In the genomic region with DNA sequence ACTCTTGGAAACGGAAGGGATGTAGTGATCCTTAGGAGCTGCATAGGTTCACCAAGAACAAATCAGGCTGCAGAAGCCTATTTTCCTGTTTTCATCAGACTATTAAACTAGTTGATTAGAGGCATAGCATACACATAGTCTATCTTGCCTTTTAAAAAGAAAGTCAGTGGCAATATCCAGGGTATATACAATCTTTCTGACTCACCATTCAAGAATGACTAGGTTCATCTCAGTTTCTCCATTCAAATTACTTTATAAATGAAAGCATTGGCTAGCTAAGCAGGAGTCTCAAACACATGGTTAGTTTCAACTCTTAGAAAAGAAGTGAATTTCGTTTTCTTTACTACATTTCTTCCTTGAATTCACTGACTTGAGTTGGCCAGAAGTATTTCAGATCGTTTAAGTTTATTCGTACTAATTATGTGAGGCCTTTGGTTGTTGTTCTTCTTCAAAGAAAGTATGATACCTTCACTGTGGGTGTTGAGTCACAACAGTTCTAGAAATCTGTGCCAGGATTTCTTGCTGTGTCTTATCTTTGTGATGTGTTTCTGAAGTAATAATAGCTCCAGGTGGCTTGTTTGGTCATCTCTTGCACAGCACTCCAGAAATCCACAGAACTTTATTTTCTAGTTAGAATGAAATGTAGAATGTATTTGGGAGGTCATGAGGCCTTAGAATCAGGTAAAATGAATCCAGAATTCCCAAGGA, we compare ENCODE assay signal across 2 cellular contexts.
TF ChIP-seq lines count a peak whose summit lies in the region.

No MANE protein-coding gene starts in this region.

TF ChIP-seq in HCT116, 20 proteins besides CTCF, POLR2A, EP300 and RAD21:
- TF ChIP-seq ZNF274 (IDR thresholded peaks at IDR 0.05; ENCODE audit: low read depth, low read length), result no peak
- TF ChIP-seq, protein P1, sequence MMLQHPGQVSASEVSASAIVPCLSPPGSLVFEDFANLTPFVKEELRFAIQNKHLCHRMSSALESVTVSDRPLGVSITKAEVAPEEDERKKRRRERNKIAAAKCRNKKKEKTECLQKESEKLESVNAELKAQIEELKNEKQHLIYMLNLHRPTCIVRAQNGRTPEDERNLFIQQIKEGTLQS (IDR thresholded peaks at IDR 0.05), result no peak
- TF ChIP-seq, protein P2, sequence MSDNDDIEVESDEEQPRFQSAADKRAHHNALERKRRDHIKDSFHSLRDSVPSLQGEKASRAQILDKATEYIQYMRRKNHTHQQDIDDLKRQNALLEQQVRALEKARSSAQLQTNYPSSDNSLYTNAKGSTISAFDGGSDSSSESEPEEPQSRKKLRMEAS (IDR thresholded peaks at IDR 0.05), result no peak
- no peak for TF ChIP-seq EZH2phosphoT487 (IDR thresholded peaks at IDR 0.05; ENCODE audit: borderline replicate concordance)
- TF ChIP-seq EGR1 (IDR thresholded peaks at IDR 0.05; ENCODE audit: low read depth), result no peak
- no peak for TF ChIP-seq ZFX (IDR thresholded peaks at IDR 0.05)
- TF ChIP-seq, protein P3, sequence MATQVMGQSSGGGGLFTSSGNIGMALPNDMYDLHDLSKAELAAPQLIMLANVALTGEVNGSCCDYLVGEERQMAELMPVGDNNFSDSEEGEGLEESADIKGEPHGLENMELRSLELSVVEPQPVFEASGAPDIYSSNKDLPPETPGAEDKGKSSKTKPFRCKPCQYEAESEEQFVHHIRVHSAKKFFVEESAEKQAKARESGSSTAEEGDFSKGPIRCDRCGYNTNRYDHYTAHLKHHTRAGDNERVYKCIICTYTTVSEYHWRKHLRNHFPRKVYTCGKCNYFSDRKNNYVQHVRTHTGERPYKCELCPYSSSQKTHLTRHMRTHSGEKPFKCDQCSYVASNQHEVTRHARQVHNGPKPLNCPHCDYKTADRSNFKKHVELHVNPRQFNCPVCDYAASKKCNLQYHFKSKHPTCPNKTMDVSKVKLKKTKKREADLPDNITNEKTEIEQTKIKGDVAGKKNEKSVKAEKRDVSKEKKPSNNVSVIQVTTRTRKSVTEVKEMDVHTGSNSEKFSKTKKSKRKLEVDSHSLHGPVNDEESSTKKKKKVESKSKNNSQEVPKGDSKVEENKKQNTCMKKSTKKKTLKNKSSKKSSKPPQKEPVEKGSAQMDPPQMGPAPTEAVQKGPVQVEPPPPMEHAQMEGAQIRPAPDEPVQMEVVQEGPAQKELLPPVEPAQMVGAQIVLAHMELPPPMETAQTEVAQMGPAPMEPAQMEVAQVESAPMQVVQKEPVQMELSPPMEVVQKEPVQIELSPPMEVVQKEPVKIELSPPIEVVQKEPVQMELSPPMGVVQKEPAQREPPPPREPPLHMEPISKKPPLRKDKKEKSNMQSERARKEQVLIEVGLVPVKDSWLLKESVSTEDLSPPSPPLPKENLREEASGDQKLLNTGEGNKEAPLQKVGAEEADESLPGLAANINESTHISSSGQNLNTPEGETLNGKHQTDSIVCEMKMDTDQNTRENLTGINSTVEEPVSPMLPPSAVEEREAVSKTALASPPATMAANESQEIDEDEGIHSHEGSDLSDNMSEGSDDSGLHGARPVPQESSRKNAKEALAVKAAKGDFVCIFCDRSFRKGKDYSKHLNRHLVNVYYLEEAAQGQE (IDR thresholded peaks at IDR 0.05; ENCODE audit: low read depth), result no peak
- no peak for TF ChIP-seq EZH2 (IDR thresholded peaks at IDR 0.05)
- TF ChIP-seq TCF7L2 (IDR thresholded peaks at IDR 0.05; ENCODE audit: borderline replicate concordance, extremely low read depth, insufficient read depth, insufficient read length), result no peak
- TF ChIP-seq, protein P4, sequence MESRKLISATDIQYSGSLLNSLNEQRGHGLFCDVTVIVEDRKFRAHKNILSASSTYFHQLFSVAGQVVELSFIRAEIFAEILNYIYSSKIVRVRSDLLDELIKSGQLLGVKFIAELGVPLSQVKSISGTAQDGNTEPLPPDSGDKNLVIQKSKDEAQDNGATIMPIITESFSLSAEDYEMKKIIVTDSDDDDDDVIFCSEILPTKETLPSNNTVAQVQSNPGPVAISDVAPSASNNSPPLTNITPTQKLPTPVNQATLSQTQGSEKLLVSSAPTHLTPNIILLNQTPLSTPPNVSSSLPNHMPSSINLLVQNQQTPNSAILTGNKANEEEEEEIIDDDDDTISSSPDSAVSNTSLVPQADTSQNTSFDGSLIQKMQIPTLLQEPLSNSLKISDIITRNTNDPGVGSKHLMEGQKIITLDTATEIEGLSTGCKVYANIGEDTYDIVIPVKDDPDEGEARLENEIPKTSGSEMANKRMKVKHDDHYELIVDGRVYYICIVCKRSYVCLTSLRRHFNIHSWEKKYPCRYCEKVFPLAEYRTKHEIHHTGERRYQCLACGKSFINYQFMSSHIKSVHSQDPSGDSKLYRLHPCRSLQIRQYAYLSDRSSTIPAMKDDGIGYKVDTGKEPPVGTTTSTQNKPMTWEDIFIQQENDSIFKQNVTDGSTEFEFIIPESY (IDR thresholded peaks at IDR 0.05; ENCODE audit: extremely low read depth, insufficient replicate concordance, low read length), result no peak
- TF ChIP-seq SP1 (IDR thresholded peaks at IDR 0.05; ENCODE audit: low read depth), result no peak

TF ChIP-seq in endothelial cell of umbilical vein, 7 proteins besides CTCF, POLR2A, EP300 and RAD21:
- TF ChIP-seq JUN (IDR thresholded peaks at IDR 0.05; ENCODE audit: borderline replicate concordance, insufficient read depth, insufficient read length, low read depth) (no peak), EZH2 (IDR thresholded peaks at IDR 0.05; ENCODE audit: borderline replicate concordance, low read depth, low read length, severe bottlenecking) (no peak), GATA2 (IDR thresholded peaks at IDR 0.05; ENCODE audit: insufficient read depth, insufficient read length, low read depth, low read length) (no peak), FOS (IDR thresholded peaks at IDR 0.05; ENCODE audit: borderline replicate concordance, insufficient read depth, low read length) (no peak), POLR2AphosphoS5 (IDR thresholded peaks at IDR 0.05; ENCODE audit: insufficient read depth, low read depth, low read length) (no peak), MYC (IDR thresholded peaks at IDR 0.05; ENCODE audit: low read depth, low read length) (no peak)
- TF ChIP-seq, protein P2 (IDR thresholded peaks at IDR 0.05; ENCODE audit: insufficient read depth, insufficient read length), result no peak
